In the genomic region with DNA sequence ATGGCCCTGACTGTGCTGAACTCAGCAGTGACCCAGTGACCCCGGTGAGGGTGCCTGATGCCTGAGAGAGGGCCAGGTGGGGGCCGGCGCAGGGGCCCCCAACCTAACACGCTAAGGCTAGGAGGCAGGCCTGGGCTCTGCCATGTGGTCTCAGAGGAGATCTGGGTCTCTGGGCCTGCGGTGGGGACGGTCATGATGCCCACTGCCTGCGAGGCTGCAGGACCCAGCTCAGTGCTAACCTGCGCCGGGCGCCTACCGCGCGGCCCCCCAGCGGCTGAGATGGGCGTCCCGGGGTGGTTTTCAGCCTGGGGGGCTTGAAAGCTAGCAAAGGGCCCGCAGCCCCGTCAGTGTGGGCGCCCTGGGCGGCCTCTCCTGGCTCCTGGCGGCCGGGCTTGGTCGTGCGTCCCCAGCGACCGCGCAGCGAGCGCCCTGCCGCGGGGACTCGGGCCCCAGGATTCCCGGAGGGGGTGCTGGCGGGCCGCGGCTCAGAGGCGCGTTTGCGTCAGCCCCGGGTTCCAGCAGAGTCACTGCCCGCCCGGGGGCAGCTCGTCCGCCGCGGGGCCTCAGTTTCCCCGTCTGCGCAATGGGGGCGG, we compare ENCODE assay signal across 8 cellular contexts. TPM values are rescaled to one million over a fixed set of nuclear protein-coding genes. Genes with fewer than 3 reads are reported as not detected.
DNase-seq lines count a peak whose midpoint lies in the region; ATAC-seq and TF ChIP-seq lines count a peak whose summit lies in the region.

No MANE protein-coding gene starts in this region.

- WGBS in gastroesophageal sphincter (ENCODE audit: low coverage in 1 of 2), 2 donors, result no CpG with 5 or more reads among the region's 49 CpGs

- peak; percentile 33; the same call in 1 of the 3 replicates for TF ChIP-seq CTCF in GM12872 (IDR thresholded peaks at IDR 0.05; ENCODE audit: insufficient read depth, low read depth, low read length)
- peak in 3 of 4 experiments; percentile 31 to 47 (median 42) for TF ChIP-seq CTCF in gastroesophageal sphincter (IDR thresholded peaks at IDR 0.05)
- TF ChIP-seq CTCF in gastrocnemius medialis (IDR thresholded peaks at IDR 0.05 in 4 of 5, conservative IDR thresholded peaks at IDR 0.05 in 1 of 5), result peak in 2 of 5 experiments; percentile 8 to 35

- ATAC-seq in gastroesophageal sphincter (peak; percentile 21), gastrocnemius medialis (no peak), HG02938 (IDR thresholded peaks at IDR 0.05; ENCODE audit: unreplicated experiment) (no peak), HG02973 (IDR thresholded peaks at IDR 0.05; ENCODE audit: unreplicated experiment) (no peak)

- peak overlapping the region; percentile 62 for H3K4me3 Mint-ChIP-seq in activated CD4-positive, alpha-beta memory T cell treated with anti-CD3 and anti-CD28 coated beads for 36 hours

- peaks cover 90% of the 10 kb centered on the region for H3K27me3 ChIP-seq in gastroesophageal sphincter
- H3K27me3 ChIP-seq in gastrocnemius medialis, result peaks cover 3 to 20% (median 13%) of the 10 kb centered on the region in 3 donors

- no peak overlapping the region for H3K27ac Mint-ChIP-seq in activated CD4-positive, alpha-beta memory T cell treated with anti-CD3 and anti-CD28 coated beads for 36 hours

- H3K4me3 ChIP-seq in gastroesophageal sphincter (peak overlapping the region; percentile 3 to 57), gastrocnemius medialis (peak overlapping the region; percentile 53 to 62 (median 56))

- intact Hi-C loops in activated CD4-positive, alpha-beta memory T cell treated with anti-CD3 and anti-CD28 coated beads for 36 hours (cut with micrococcal nuclease), result no loop called here
- intact Hi-C loops in gastrocnemius medialis (cut with DNase I; ENCODE audit: low total_unique reads), result no loop called here

- H3K36me3 ChIP-seq in gastroesophageal sphincter (no peaks in the 10 kb centered on the region), gastrocnemius medialis (no peaks in the 10 kb centered on the region)

- CTCF ChIA-PET in activated CD4-positive, alpha-beta memory T cell treated with anti-CD3 and anti-CD28 coated beads for 36 hours (lab: Charles Lee), result interaction anchor here (1.3 to 1.6 kb wide), 2 partner anchors 9 to 62 kb away, joined by 3 to 4 read pairs; no protein-coding TSS in a partner anchor

- H3K36me3 Mint-ChIP-seq in activated CD4-positive, alpha-beta memory T cell treated with anti-CD3 and anti-CD28 coated beads for 36 hours, result no peaks in the 10 kb centered on the region

- peaks cover 18% of the 10 kb centered on the region for H3K27me3 Mint-ChIP-seq in activated CD4-positive, alpha-beta memory T cell treated with anti-CD3 and anti-CD28 coated beads for 36 hours

- peak overlapping the region in 3 of 4 donors; percentile 68 to 72 (median 70) for H3K27ac ChIP-seq in gastroesophageal sphincter
- peak overlapping the region in 3 of 4 donors; percentile 80 to 82 (median 81) for H3K27ac ChIP-seq in gastrocnemius medialis

- in situ Hi-C loops in gastrocnemius medialis (cut with MboI; ENCODE audit: low sequenced_read_pairs in 4 of 4), result no loop called here

- peaks cover 2% of the 10 kb centered on the region for H3K4me1 Mint-ChIP-seq in activated CD4-positive, alpha-beta memory T cell treated with anti-CD3 and anti-CD28 coated beads for 36 hours (ENCODE audit: low read depth)

- H3K4me1 ChIP-seq in gastroesophageal sphincter (peaks cover 0 to 18% (median 5%) of the 10 kb centered on the region in 3 donors), gastrocnemius medialis (peaks cover 0 to 10% of the 10 kb centered on the region in 2 donors)

- POLR2A ChIA-PET in activated CD4-positive, alpha-beta memory T cell treated with anti-CD3 and anti-CD28 coated beads for 36 hours (lab: Charles Lee), result no interaction called here

- no peaks in the 10 kb centered on the region for H3K9me3 ChIP-seq in gastroesophageal sphincter
- H3K9me3 ChIP-seq in gastrocnemius medialis, result no peaks in the 10 kb centered on the region

- DNase-seq in 8988T (peak; percentile 96), gastrocnemius medialis (no peak), LoVo (ENCODE audit: low spot score) (no peak)
- DNase-seq in activated CD4-positive, alpha-beta memory T cell treated with anti-CD3 and anti-CD28 coated beads for 36 hours, result peak; percentile 27

- no peak for TF ChIP-seq POLR2A in gastroesophageal sphincter (IDR thresholded peaks at IDR 0.05)
- TF ChIP-seq POLR2A in gastrocnemius medialis (IDR thresholded peaks at IDR 0.05), result no peak

- H3K9me3 Mint-ChIP-seq in activated CD4-positive, alpha-beta memory T cell treated with anti-CD3 and anti-CD28 coated beads for 36 hours, result no peaks in the 10 kb centered on the region

- no peak for TF ChIP-seq EP300 in gastroesophageal sphincter (IDR thresholded peaks at IDR 0.05)

RNA-seq across cellular contexts. Expression of a gene that starts 2.5 kb away (rescaled TPM):
- under 1 TPM; 0.90 to 0.93 TPM for total RNA-seq in activated CD4-positive, alpha-beta memory T cell treated with anti-CD3 and anti-CD28 coated beads for 36 hours
- total RNA-seq in gastroesophageal sphincter (10 to 100 TPM; 38.8 to 81.0 (median 56.4) TPM), gastrocnemius medialis (10 to 100 TPM; 37.4 to 74.7 (median 49.0) TPM)

RNA-seq across cellular contexts. Expression of a gene that starts 22.1 kb away (rescaled TPM):
- 10 to 100 TPM; 16.3 to 16.8 TPM for total RNA-seq in activated CD4-positive, alpha-beta memory T cell treated with anti-CD3 and anti-CD28 coated beads for 36 hours
- total RNA-seq in gastroesophageal sphincter (10 to 100 TPM; 28.8 to 43.6 (median 38.4) TPM), gastrocnemius medialis (10 to 100 TPM; 19.0 to 77.4 (median 36.0) TPM)

RNA-seq across cellular contexts. Expression of a gene that starts 47.2 kb away (rescaled TPM):
- total RNA-seq in activated CD4-positive, alpha-beta memory T cell treated with anti-CD3 and anti-CD28 coated beads for 36 hours, result not detected
- total RNA-seq in gastroesophageal sphincter, result 10 to 100 TPM in 2 of 4 donors, 1 to 10 TPM in 2; 7.8 to 24.4 (median 11.2) TPM
- 1 to 10 TPM; 1.8 to 4.6 (median 3.8) TPM for total RNA-seq in gastrocnemius medialis

Comparison
In these comparisons a context has a peak if more than half of its experiments do, and no peak if none do; other contexts are left out.
1. DNase-seq: peak in 8988T (single experiment) and activated CD4-positive, alpha-beta memory T cell treated with anti-CD3 and anti-CD28 coated beads for 36 hours (single experiment); none in gastrocnemius medialis (0 of 2) and LoVo (single experiment).
2. RNA of a gene that starts 2.5 kb away (total RNA-seq): 38.8 to 81.0 TPM in gastroesophageal sphincter and 37.4 to 74.7 TPM in gastrocnemius medialis; 0.90 to 0.93 TPM in activated CD4-positive, alpha-beta memory T cell treated with anti-CD3 and anti-CD28 coated beads for 36 hours; every median in the first group is over 10 times any median in the second.